Comparison of ENCODE assay signal across 8 cellular contexts in the genomic region with DNA sequence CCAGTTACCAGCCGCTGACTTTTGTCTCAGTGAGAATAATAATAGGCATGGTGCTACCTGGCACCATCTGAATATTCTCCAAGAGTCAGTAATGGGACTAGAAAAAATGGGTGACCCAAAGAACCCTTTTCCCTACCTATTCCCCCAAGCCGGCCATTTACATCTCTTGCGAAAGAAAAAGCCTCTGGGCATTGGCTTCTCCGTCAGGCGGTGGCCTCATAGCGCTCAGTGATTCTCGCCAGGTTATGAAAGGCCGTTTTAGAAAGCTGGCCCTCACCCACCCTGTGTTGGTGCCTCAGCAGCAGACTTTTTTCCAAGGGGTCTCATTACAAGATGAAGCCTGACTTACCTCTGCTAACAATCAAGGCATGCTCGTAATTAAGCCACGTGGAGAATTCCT. TPM values are rescaled to one million over a fixed set of nuclear protein-coding genes. Genes with fewer than 3 reads are reported as not detected.
A peak's percentile ranks its signal among the peaks of the same experiment; 100 is the strongest.
DNase-seq lines count a peak whose midpoint lies in the region; ATAC-seq and TF ChIP-seq lines count a peak whose summit lies in the region.

No MANE protein-coding gene starts in this region.

- intact Hi-C loops in stomach (cut with DNase I; ENCODE audit: low total_unique reads) = no loop called here

- H3K4me3 ChIP-seq in HUES48 (ENCODE audit: low read depth, low read length) (peak overlapping the region; percentile 90), iPS DF 6.9 (ENCODE audit: low read length) (peak overlapping the region; percentile 61; the same call in 1 of the 2 replicates), stomach (peak overlapping the region; percentile 23 to 53 (median 42))

- WGBS in iPS DF 6.9 (ENCODE audit: insufficient coverage, insufficient read length) = no CpG with 5 or more reads among the region's 10 CpGs
- WGBS in stomach, 5 donors = 11 to 16% (median 12%) methylated on average over 10 of the region's 10 CpGs

- peaks cover 22 to 53% (median 38%) of the 10 kb centered on the region in 5 donors for H3K27me3 Mint-ChIP-seq in naive thymus-derived CD8-positive, alpha-beta T cell

- H3K9me3 ChIP-seq in HUES48 (ENCODE audit: control insufficient read depth, insufficient read depth, low read length) (no peaks in the 10 kb centered on the region), iPS DF 6.9 (ENCODE audit: control insufficient read depth, insufficient read depth, low read length) (no peaks in the 10 kb centered on the region), stomach (no peaks in the 10 kb centered on the region)

- TF ChIP-seq POLR2A in stomach (IDR thresholded peaks at IDR 0.05) = no peak

- DNase-seq in iPS DF 6.9 (ENCODE audit: low read depth, low spot score) (peak; percentile 11), stomach (no peak), NCI-H2107 (lab: John Stamatoyannopoulos, UW) (no peak)
- no peak for DNase-seq in activated CD4-positive, CD25-positive, alpha-beta regulatory T cell (lab: John Stamatoyannopoulos, UW)
- no peak for DNase-seq in naive thymus-derived CD8-positive, alpha-beta T cell

- H3K27ac ChIP-seq in HUES48 (ENCODE audit: low read depth, low read length) (no peak overlapping the region), angular gyrus (ENCODE audit: low read depth, low read length) (peak overlapping the region; percentile 80), iPS DF 6.9 (ENCODE audit: low read length) (no peak overlapping the region), stomach (no peak overlapping the region)

- peaks cover 0 to 9% (median 0%) of the 10 kb centered on the region in 9 donors for H3K9me3 Mint-ChIP-seq in naive thymus-derived CD8-positive, alpha-beta T cell

- H3K27me3 ChIP-seq in HUES48 (ENCODE audit: control insufficient read depth, insufficient read depth, low read length) (peaks cover 17% of the 10 kb centered on the region), iPS DF 6.9 (ENCODE audit: control insufficient read depth, insufficient read depth, low read length) (no peaks in the 10 kb centered on the region), stomach (peaks cover 0 to 61% (median 38%) of the 10 kb centered on the region in 3 donors)

- H3K9ac ChIP-seq in HUES48 (ENCODE audit: low read depth, low read length) = peak overlapping the region; percentile 79

- peaks cover 0 to 24% (median 15%) of the 10 kb centered on the region in 4 donors for H3K4me1 Mint-ChIP-seq in naive thymus-derived CD8-positive, alpha-beta T cell

- 0 out of 2 replicates have a peak, but pooled peaks cover 5% of the 10 kb centered on the region for H3K4me1 ChIP-seq in HUES48 (ENCODE audit: control insufficient read depth, insufficient read depth, low read length)
- no peaks in the 10 kb centered on the region for H3K4me1 ChIP-seq in iPS DF 6.9 (ENCODE audit: control insufficient read depth, insufficient read depth, low read length)
- peaks cover 0 to 30% (median 28%) of the 10 kb centered on the region in 4 donors for H3K4me1 ChIP-seq in stomach

- no peak for TF ChIP-seq CTCF in stomach (IDR thresholded peaks at IDR 0.05)

- ATAC-seq in naive thymus-derived CD8-positive, alpha-beta T cell = no peak
- ATAC-seq in HG03039 (IDR thresholded peaks at IDR 0.05; ENCODE audit: unreplicated experiment) = no peak

- H3K27ac Mint-ChIP-seq in naive thymus-derived CD8-positive, alpha-beta T cell = no peak overlapping the region

- no peaks in the 10 kb centered on the region for H3K36me3 ChIP-seq in HUES48 (ENCODE audit: control insufficient read depth, insufficient read depth, low read length)
- no peaks in the 10 kb centered on the region for H3K36me3 ChIP-seq in iPS DF 6.9 (ENCODE audit: control insufficient read depth, insufficient read depth, low read length)
- no peaks in the 10 kb centered on the region for H3K36me3 ChIP-seq in stomach

- H3K4me3 Mint-ChIP-seq in naive thymus-derived CD8-positive, alpha-beta T cell = peak overlapping the region in 1 of 10 donors; percentile 21

- no peak for TF ChIP-seq EP300 in stomach (IDR thresholded peaks at IDR 0.05)

- POLR2A ChIA-PET in naive thymus-derived CD8-positive, alpha-beta T cell (lab: Charles Lee) = no interaction called here

- no peaks in the 10 kb centered on the region for H3K36me3 Mint-ChIP-seq in naive thymus-derived CD8-positive, alpha-beta T cell

RNA-seq across cellular contexts. Expression of gene SLC6A15, which starts 0.6 kb away (rescaled TPM):
- total RNA-seq in stomach = 1 to 10 TPM in 1 of 5 donors, not detected in 4; 2.6 TPM
- polyA plus RNA-seq in stomach = 1 to 10 TPM in 1 of 3 donors, not detected in 2; 1.5 TPM
- not detected for total RNA-seq in naive thymus-derived CD8-positive, alpha-beta T cell
- polyA plus RNA-seq in naive thymus-derived CD8-positive, alpha-beta T cell = not detected
